Comparison of ENCODE assay signal across 10 cellular contexts in genomic region chr12:68067762-68068376, GRCh38.
DNase-seq lines count a peak whose midpoint lies in the region; ATAC-seq, FAIRE-seq and TF ChIP-seq lines count a peak whose summit lies in the region.
"Had no signal": no experiment of that assay in that cellular context is flagged by ENCODE, and none has a peak within 500 bp of the region (broad histone marks: within the 10 kb centered on the region; RNA-seq: fewer than 3 reads in every experiment).

No MANE protein-coding gene starts in this region.

- H3K4ac ChIP-seq in H1 (replicated peaks; ENCODE audit: insufficient read length, low read depth, low read length) = no peak overlapping the region

- H4K5ac ChIP-seq in H1 (ENCODE audit: insufficient read length, low read depth, low read length) = no peak overlapping the region

- H3K79me1 ChIP-seq in H1 (ENCODE audit: low read depth, low read length) = no peaks in the 10 kb centered on the region

- CTCF ChIA-PET in H1 (lab: Charles Lee; ENCODE audit: partially characterized antibody) = interaction anchor here (0.8 to 2.5 kb wide), 22 partner anchors 9 to 167 kb away, joined by 3 to 12 read pairs (median 3); no protein-coding TSS in a partner anchor

- H2AK5ac ChIP-seq in H1 (ENCODE audit: low read depth, low read length) = no peak overlapping the region

- no peaks in the 10 kb centered on the region for H3K23me2 ChIP-seq in H1 (ENCODE audit: low read depth, low read length)

- H3K18ac ChIP-seq in H1 (ENCODE audit: extremely low read depth, low read length) = no peak overlapping the region

- H3K27ac Mint-ChIP-seq in natural killer cell treated with Interleukin-12 subunit alpha and Interleukin-12 subunit beta and Interleukin-15 and Interleukin-18, amount 100 ng/mL, for 72 hours = peak overlapping the region; percentile 92 to 93
- no peak overlapping the region for H3K27ac Mint-ChIP-seq in natural killer cell

- intact Hi-C loops in natural killer cell (cut with micrococcal nuclease) = no loop called here

- no peak overlapping the region for H2BK5ac ChIP-seq in H1 (ENCODE audit: low read depth, low read length)

- no peak overlapping the region for H2BK20ac ChIP-seq in H1 (ENCODE audit: low read length)

- no peaks in the 10 kb centered on the region for H4K20me1 ChIP-seq in H1 (replicated peaks in 1 of 2; ENCODE audit: control insufficient read depth in 1 of 2, insufficient read depth in 2 of 2, low read length in 2 of 2)

- H4K8ac ChIP-seq in H1 (ENCODE audit: extremely low read depth, insufficient read depth, low read length) = peak overlapping the region; percentile 39

- peak; percentile 19 for FAIRE-seq in H1 (lab: Jason Lieb, UNC)

- TF ChIP-seq CTCF in natural killer cell (IDR thresholded peaks at IDR 0.05) (no peak), NB4 (IDR thresholded peaks at IDR 0.05; ENCODE audit: low read depth, low read length) (peak; percentile 59), H1 (IDR thresholded peaks at IDR 0.05; ENCODE audit: control extremely low read depth in 1 of 3, insufficient read depth in 1 of 3, low read depth in 1 of 3, low read length in 3 of 3) (peak; percentile 19 to 64 (median 61))

- no peaks in the 10 kb centered on the region for H3K36me3 ChIP-seq in H1 (ENCODE audit: control insufficient read depth in 2 of 4, insufficient read depth in 4 of 4, low read length in 3 of 4)

- TF ChIP-seq POLR2A in NB4 (IDR thresholded peaks at IDR 0.05; ENCODE audit: extremely low read depth, insufficient read length) (no peak), H1 (IDR thresholded peaks at IDR 0.05; ENCODE audit: control extremely low read depth in 1 of 2, low read depth in 2 of 2, low read length in 2 of 2) (no peak)

- H3K14ac ChIP-seq in H1 (ENCODE audit: insufficient read length) = no peak overlapping the region

- peak overlapping the region; percentile 12 for H3K4me3 Mint-ChIP-seq in natural killer cell treated with Interleukin-12 subunit alpha and Interleukin-12 subunit beta and Interleukin-15 and Interleukin-18, amount 100 ng/mL, for 72 hours
- no peak overlapping the region for H3K4me3 Mint-ChIP-seq in natural killer cell

- TF ChIP-seq EP300 in H1 (IDR thresholded peaks at IDR 0.05; ENCODE audit: borderline replicate concordance in 1 of 2, low read depth in 2 of 2, low read length in 2 of 2) = no peak

- peaks cover 62 to 63% of the 10 kb centered on the region in 2 donors for H3K4me1 Mint-ChIP-seq in natural killer cell treated with Interleukin-12 subunit alpha and Interleukin-12 subunit beta and Interleukin-15 and Interleukin-18, amount 100 ng/mL, for 72 hours (ENCODE audit: low read depth in 2 of 2)
- peaks cover 27 to 32% of the 10 kb centered on the region in 2 donors for H3K4me1 Mint-ChIP-seq in natural killer cell

- WGBS in H1 (ENCODE audit: extremely low coverage in 1 of 2, insufficient coverage in 1 of 2, insufficient read length in 1 of 2, insufficient replicate concordance in 2 of 2, low coverage in 1 of 2, low lambda C conversion rate in 2 of 2, missing lambda C conversion rate in 1 of 2), 2 experiments = 84% methylated on average over 6 of the region's 6 CpGs; no CpG with 5 or more reads in 1 of the 2 experiments

- peaks cover 59% of the 10 kb centered on the region for H3K36me3 Mint-ChIP-seq in natural killer cell treated with Interleukin-12 subunit alpha and Interleukin-12 subunit beta and Interleukin-15 and Interleukin-18, amount 100 ng/mL, for 72 hours
- H3K36me3 Mint-ChIP-seq in natural killer cell = peaks cover 23% of the 10 kb centered on the region

- H2BK15ac ChIP-seq in H1 (ENCODE audit: low read length) = no peak overlapping the region

- ATAC-seq in natural killer cell treated with Interleukin-12 subunit alpha and Interleukin-12 subunit beta and Interleukin-15 and Interleukin-18, amount 100 ng/mL, for 72 hours = no peak
- no peak for ATAC-seq in natural killer cell
- no peak for ATAC-seq in GM18502 (IDR thresholded peaks at IDR 0.05; ENCODE audit: poor library complexity, unreplicated experiment)
- no peak for ATAC-seq in HG03432 (IDR thresholded peaks at IDR 0.05; ENCODE audit: unreplicated experiment)

- no peaks in the 10 kb centered on the region for H3K4me1 ChIP-seq in H1 (replicated peaks in 1 of 4; ENCODE audit: control insufficient read depth in 3 of 4, insufficient read depth in 4 of 4, low read length in 3 of 4)

- no peak overlapping the region for H2BK120ac ChIP-seq in H1 (replicated peaks; ENCODE audit: low read depth, low read length)

- no peak for DNase-seq in natural killer cell treated with Interleukin-12 subunit alpha and Interleukin-12 subunit beta and Interleukin-15 and Interleukin-18, amount 100 ng/mL, for 72 hours (ENCODE audit: low spot score)
- DNase-seq in natural killer cell (no peak), NB4 (ENCODE audit: low read depth) (peak; percentile 28), H1 (ENCODE audit: low read depth in 1 of 2, low spot score in 2 of 2) (no peak), GM03348 (ENCODE audit: low spot score) (no peak), NCI-H146 treated with DMSO at 0.1 percent for 48 hours (lab: John Stamatoyannopoulos, UW; ENCODE audit: unreplicated experiment) (no peak)
- DNase-seq: activated naive CD4-positive, alpha-beta T cell; NCI-H526 treated with DMSO at 0.1 percent for 48 hours had no signal

- H3K9ac ChIP-seq in H1 (replicated peaks in 1 of 4; ENCODE audit: extremely low read depth in 1 of 4, low read depth in 3 of 4, low read length in 3 of 4) = no peak overlapping the region

- no peak overlapping the region for H3K23ac ChIP-seq in H1 (ENCODE audit: insufficient read length)

- H4K91ac ChIP-seq in H1 (replicated peaks; ENCODE audit: insufficient read length, low read length) = no peak overlapping the region

- no peaks in the 10 kb centered on the region for H3K27me3 Mint-ChIP-seq in natural killer cell treated with Interleukin-12 subunit alpha and Interleukin-12 subunit beta and Interleukin-15 and Interleukin-18, amount 100 ng/mL, for 72 hours
- H3K27me3 Mint-ChIP-seq in natural killer cell (ENCODE audit: low read depth in 2 of 2) = peaks cover 0 to 3% of the 10 kb centered on the region in 2 donors

- H3K9me3 ChIP-seq in H1 (ENCODE audit: insufficient read depth in 2 of 2, low read depth in 1 of 2, low read length in 1 of 2) = 0 out of 4 replicates have a peak, but pooled peaks cover 0 to 5% of the 10 kb centered on the region in 2 experiments

- no peak overlapping the region for H3K27ac ChIP-seq in H1 (ENCODE audit: low read depth, low read length)

- no peak overlapping the region for H3K4me2 ChIP-seq in H1 (ENCODE audit: insufficient read depth in 1 of 2, low read depth in 2 of 2, low read length in 2 of 2)

- POLR2A ChIA-PET in H1 (lab: Charles Lee; ENCODE audit: partially characterized antibody) = no interaction called here

- H3K9me3 Mint-ChIP-seq in natural killer cell treated with Interleukin-12 subunit alpha and Interleukin-12 subunit beta and Interleukin-15 and Interleukin-18, amount 100 ng/mL, for 72 hours = peaks cover 16% of the 10 kb centered on the region
- H3K9me3 Mint-ChIP-seq in natural killer cell = peaks cover 0 to 3% of the 10 kb centered on the region in 2 donors

- no peaks in the 10 kb centered on the region; a peak in 1 of 7 replicates for H3K27me3 ChIP-seq in H1 (replicated peaks in 1 of 4; ENCODE audit: control insufficient read depth in 3 of 4, extremely low read depth in 1 of 4, insufficient read depth in 3 of 4, low read length in 3 of 4)

- no peak overlapping the region for H3K4me3 ChIP-seq in NB4 (ENCODE audit: low read depth, low read length)
- no peak overlapping the region for H3K4me3 ChIP-seq in H1 (ENCODE audit: extremely low read depth in 1 of 4, insufficient read depth in 2 of 4, low read depth in 3 of 4, low read length in 4 of 4)

- no peak overlapping the region for H3K56ac ChIP-seq in H1 (replicated peaks; ENCODE audit: insufficient read length, low read depth, low read length)

- no peak overlapping the region for H2AFZ ChIP-seq in H1 (ENCODE audit: low read length)

- peak; percentile 61 to 76 for TF ChIP-seq RAD21 in H1 (IDR thresholded peaks at IDR 0.05 in 1 of 2, conservative IDR thresholded peaks at IDR 0.05 in 1 of 2; ENCODE audit: low read depth in 2 of 2, low read length in 2 of 2)

- no peaks in the 10 kb centered on the region for H3K79me2 ChIP-seq in H1 (ENCODE audit: control insufficient read depth in 1 of 2, insufficient read depth in 2 of 2, low read length in 2 of 2)

- H2BK12ac ChIP-seq in H1 (ENCODE audit: low read depth, low read length) = no peak overlapping the region

TF ChIP-seq in H1, 55 proteins besides CTCF, POLR2A, EP300 and RAD21:
- TF ChIP-seq TEAD4 (IDR thresholded peaks at IDR 0.05; ENCODE audit: low read depth, low read length) = 0 out of 2 replicates have a peak, but pooled peaks have one; percentile 21
- TF ChIP-seq, protein P1, sequence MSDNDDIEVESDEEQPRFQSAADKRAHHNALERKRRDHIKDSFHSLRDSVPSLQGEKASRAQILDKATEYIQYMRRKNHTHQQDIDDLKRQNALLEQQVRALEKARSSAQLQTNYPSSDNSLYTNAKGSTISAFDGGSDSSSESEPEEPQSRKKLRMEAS (IDR thresholded peaks at IDR 0.05) = no peak
- no peak for TF ChIP-seq YY1 (IDR thresholded peaks at IDR 0.05; ENCODE audit: low read depth, low read length)

Comparison
In these comparisons a context has a peak if more than half of its experiments do, and no peak if none do; other contexts are left out.
1. H3K27ac Mint-ChIP-seq: peak in natural killer cell treated with Interleukin-12 subunit alpha and Interleukin-12 subunit beta and Interleukin-15 and Interleukin-18, amount 100 ng/mL, for 72 hours (2 of 2); none in natural killer cell (0 of 2).